In the genomic region with DNA sequence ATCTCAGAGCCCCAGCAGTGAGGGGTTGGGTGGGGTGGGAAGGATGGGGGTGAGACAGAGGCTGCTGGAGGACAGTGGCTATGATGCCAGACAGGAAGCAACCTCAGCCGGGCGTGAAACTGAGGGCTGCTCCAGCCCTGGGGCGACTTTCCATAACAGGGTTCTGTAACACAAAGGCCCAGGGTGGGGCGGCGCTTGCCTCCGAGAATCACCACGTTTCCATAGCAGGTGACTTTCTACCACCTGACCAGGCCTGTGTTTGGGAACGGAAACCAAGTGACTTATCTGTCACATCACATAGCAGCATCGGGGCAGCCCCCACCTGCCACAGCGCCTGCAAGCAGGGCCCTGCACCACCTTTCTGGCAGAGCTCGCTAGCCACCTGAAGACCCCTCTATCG, we compare ENCODE assay signal across 14 cellular contexts.
DNase-seq lines count a peak whose midpoint lies in the region; ATAC-seq, FAIRE-seq and TF ChIP-seq lines count a peak whose summit lies in the region.
"Had no signal": no experiment of that assay in that cellular context is flagged by ENCODE, and none has a peak within 500 bp of the region (broad histone marks: within the 10 kb centered on the region; RNA-seq: fewer than 3 reads in every experiment).

No MANE protein-coding gene starts in this region.

- H3K9me3 Mint-ChIP-seq in CD4-positive, alpha-beta memory T cell: peaks cover 0 to 9% (median 5%) of the 10 kb centered on the region in 8 donors
- H3K9me3 Mint-ChIP-seq in activated CD4-positive, alpha-beta memory T cell treated with anti-CD3 and anti-CD28 coated beads for 36 hours: peaks cover 7% of the 10 kb centered on the region

- no peak overlapping the region for H3K4me3 ChIP-seq in CD4-positive, alpha-beta memory T cell (ENCODE audit: low read length in 2 of 2)
- H3K4me3 ChIP-seq: ovary had no signal

- POLR2A ChIA-PET in CD4-positive, alpha-beta memory T cell (lab: Charles Lee; ENCODE audit: partially characterized antibody): no interaction called here
- POLR2A ChIA-PET in activated CD4-positive, alpha-beta memory T cell treated with anti-CD3 and anti-CD28 coated beads for 36 hours (lab: Charles Lee): no interaction called here

- no peak overlapping the region for H3K27ac Mint-ChIP-seq in CD4-positive, alpha-beta memory T cell
- no peak overlapping the region for H3K27ac Mint-ChIP-seq in activated CD4-positive, alpha-beta memory T cell treated with anti-CD3 and anti-CD28 coated beads for 36 hours

- H3K4me1 Mint-ChIP-seq in CD4-positive, alpha-beta memory T cell: peaks cover 4 to 13% (median 5%) of the 10 kb centered on the region in 4 donors
- H3K4me1 Mint-ChIP-seq in activated CD4-positive, alpha-beta memory T cell treated with anti-CD3 and anti-CD28 coated beads for 36 hours (ENCODE audit: low read depth): no peaks in the 10 kb centered on the region

- TF ChIP-seq POLR2A in GM12892 (IDR thresholded peaks at IDR 0.05; ENCODE audit: low read depth, low read length): no peak

- H3K27me3 Mint-ChIP-seq in CD4-positive, alpha-beta memory T cell: no peaks in the 10 kb centered on the region
- no peaks in the 10 kb centered on the region for H3K27me3 Mint-ChIP-seq in activated CD4-positive, alpha-beta memory T cell treated with anti-CD3 and anti-CD28 coated beads for 36 hours

- CTCF ChIA-PET in CD4-positive, alpha-beta memory T cell (lab: Charles Lee; ENCODE audit: partially characterized antibody): interaction anchor here (1.0 kb wide), 1 partner anchor 54 kb away, joined by 3 read pairs; no protein-coding TSS in a partner anchor
- CTCF ChIA-PET in activated CD4-positive, alpha-beta memory T cell treated with anti-CD3 and anti-CD28 coated beads for 36 hours (lab: Charles Lee): no interaction called here

- no peak overlapping the region for H3K27ac ChIP-seq in CD4-positive, alpha-beta memory T cell (ENCODE audit: low read depth, low read length)
- H3K27ac ChIP-seq: ovary had no signal

- H3K36me3 ChIP-seq in CD4-positive, alpha-beta memory T cell (ENCODE audit: insufficient read depth, low read length): no peaks in the 10 kb centered on the region
- H3K36me3 ChIP-seq: ovary had no signal

- no peaks in the 10 kb centered on the region for H3K27me3 ChIP-seq in CD4-positive, alpha-beta memory T cell (ENCODE audit: insufficient read depth, low read length)
- H3K27me3 ChIP-seq: ovary had no signal

- H3K4me1 ChIP-seq in CD4-positive, alpha-beta memory T cell (ENCODE audit: insufficient read depth, low read length): peaks cover 4% of the 10 kb centered on the region

- DNase-seq in CD4-positive, alpha-beta memory T cell: peak in 4 of 5 donors; percentile 13 to 60 (median 16)
- DNase-seq in GM12892 (ENCODE audit: insufficient read length) (no peak), left kidney (ENCODE audit: low read depth, low spot score) (peak; percentile 41), left ventricle myocardium superior (no peak), COLO829 (ENCODE audit: low spot score) (no peak), SW 1271 (lab: John Stamatoyannopoulos, UW) (no peak), UCSD-AML1 (lab: John Stamatoyannopoulos, UW; ENCODE audit: unreplicated experiment) (no peak)
- DNase-seq in activated CD4-positive, alpha-beta memory T cell treated with anti-CD3 and anti-CD28 coated beads for 36 hours: peak; percentile 54
- DNase-seq: DMS79; effector CD4-positive, alpha-beta T cell; head of caudate nucleus; mammary epithelial cell; NCI-H446 treated with DMSO at 0.1 percent for 48 hours; ovary had no signal

- no peak for ATAC-seq in left ventricle myocardium superior

- intact Hi-C loops in CD4-positive, alpha-beta memory T cell (cut with micrococcal nuclease): no loop called here
- intact Hi-C loops in activated CD4-positive, alpha-beta memory T cell treated with anti-CD3 and anti-CD28 coated beads for 36 hours (cut with micrococcal nuclease): no loop called here
- intact Hi-C loops in left ventricle myocardium superior (cut with micrococcal nuclease): loop anchor here (10.0 kb wide), 1 partner anchor 104 kb away; no protein-coding TSS in a partner anchor

- H3K36me3 Mint-ChIP-seq in CD4-positive, alpha-beta memory T cell: no peaks in the 10 kb centered on the region
- no peaks in the 10 kb centered on the region for H3K36me3 Mint-ChIP-seq in activated CD4-positive, alpha-beta memory T cell treated with anti-CD3 and anti-CD28 coated beads for 36 hours

- H3K4me3 Mint-ChIP-seq in CD4-positive, alpha-beta memory T cell: no peak overlapping the region
- no peak overlapping the region for H3K4me3 Mint-ChIP-seq in activated CD4-positive, alpha-beta memory T cell treated with anti-CD3 and anti-CD28 coated beads for 36 hours

- no peaks in the 10 kb centered on the region for H3K9me3 ChIP-seq in CD4-positive, alpha-beta memory T cell (ENCODE audit: control insufficient read depth in 1 of 2, low read length in 2 of 2)
- H3K9me3 ChIP-seq: ovary had no signal

- FAIRE-seq in GM12892 (lab: Jason Lieb, UNC): peak; percentile 62

Comparison
In these comparisons a context has a peak if more than half of its experiments do, and no peak if none do; other contexts are left out.
1. DNase-seq: peak in CD4-positive, alpha-beta memory T cell (4 of 5), activated CD4-positive, alpha-beta memory T cell treated with anti-CD3 and anti-CD28 coated beads for 36 hours (single experiment) and left kidney (single experiment); none in GM12892 (single experiment), left ventricle myocardium superior (single experiment), COLO829 (single experiment), SW 1271 (0 of 2) and UCSD-AML1 (single experiment).